In the genomic region with DNA sequence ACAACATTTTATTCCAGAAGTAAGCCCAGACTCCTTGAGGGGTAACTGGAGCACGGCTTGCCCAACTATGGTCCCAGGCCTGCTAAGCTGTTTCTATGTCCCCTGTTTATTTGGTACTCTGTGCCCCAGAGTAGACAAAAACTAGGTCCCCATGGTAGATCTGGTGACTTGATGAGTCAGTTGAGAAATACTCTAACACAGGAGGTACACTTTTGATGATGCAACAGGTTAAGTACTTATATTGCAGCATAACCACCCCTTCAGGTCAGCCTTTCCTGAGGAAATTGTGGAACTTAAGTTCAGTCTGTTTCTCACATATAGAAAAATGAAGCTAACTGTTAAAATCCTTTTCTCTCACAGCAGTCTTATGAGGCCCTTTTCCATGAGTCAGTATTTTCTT, we compare ENCODE assay signal across 8 cellular contexts. TPM values are rescaled to one million over a fixed set of nuclear protein-coding genes. Genes with fewer than 3 reads are reported as not detected.
DNase-seq lines count a peak whose midpoint lies in the region; ATAC-seq, FAIRE-seq and TF ChIP-seq lines count a peak whose summit lies in the region.

No MANE protein-coding gene starts in this region.

- no peak overlapping the region for H2BK12ac ChIP-seq in H9 (ENCODE audit: insufficient read length, low read depth, low read length)

- H4K91ac ChIP-seq in H9 (ENCODE audit: insufficient read length, low read depth, low read length), result no peak overlapping the region

- H3K27me3 Mint-ChIP-seq in H9 (ENCODE audit: low read depth), result no peaks in the 10 kb centered on the region

- no peaks in the 10 kb centered on the region for H3K79me1 ChIP-seq in H9 (ENCODE audit: insufficient read depth, low read depth, low read length, poor library complexity, severe bottlenecking)

- no peaks in the 10 kb centered on the region for H3K9me3 ChIP-seq in RWPE2 (ENCODE audit: severe bottlenecking)
- H3K9me3 ChIP-seq in gastrocnemius medialis, result no peaks in the 10 kb centered on the region
- H3K9me3 ChIP-seq in small intestine (ENCODE audit: control insufficient read depth, low read depth), result no peaks in the 10 kb centered on the region
- no peaks in the 10 kb centered on the region for H3K9me3 ChIP-seq in H9 (ENCODE audit: control insufficient read depth, low read depth, low read length)

- H3K27ac ChIP-seq in RWPE2 (ENCODE audit: poor library complexity, severe bottlenecking) (peak overlapping the region; percentile 98), gastrocnemius medialis (peak overlapping the region; percentile 82 to 93 (median 91)), small intestine (ENCODE audit: low read depth in 1 of 2, low read length in 1 of 2) (peak overlapping the region in 1 of 2 donors; percentile 28), H9 (ENCODE audit: insufficient read length, low read depth, low read length) (no peak overlapping the region)

- H3K18ac ChIP-seq in H9 (ENCODE audit: insufficient read length, low read depth, low read length), result no peak overlapping the region

- no peaks in the 10 kb centered on the region for H3K23me2 ChIP-seq in H9 (ENCODE audit: insufficient read length, low read depth, low read length, poor library complexity, severe bottlenecking)

- H2BK15ac ChIP-seq in H9 (ENCODE audit: low read depth, low read length), result no peak overlapping the region

- H2AFZ ChIP-seq in H9 (ENCODE audit: low read length), result no peak overlapping the region

- H3K4me1 ChIP-seq in RWPE2 (ENCODE audit: insufficient read depth, poor library complexity, severe bottlenecking) (peaks cover 43% of the 10 kb centered on the region), gastrocnemius medialis (peaks cover 33 to 42% of the 10 kb centered on the region in 2 donors), small intestine (ENCODE audit: control insufficient read depth in 2 of 2, insufficient read depth in 1 of 2, low read depth in 1 of 2, low read length in 1 of 2) (no peaks in the 10 kb centered on the region), H9 (ENCODE audit: insufficient read depth, low read length) (no peaks in the 10 kb centered on the region)

- no peak overlapping the region for H3K4me2 ChIP-seq in H9 (ENCODE audit: insufficient read depth, insufficient read length, low read length)

- no peak overlapping the region for H2BK5ac ChIP-seq in H9 (ENCODE audit: insufficient read length, low read length)

- no peak overlapping the region for H3K9ac ChIP-seq in H9 (ENCODE audit: extremely low read depth, insufficient read length, low read length)

- H2AK5ac ChIP-seq in H9 (ENCODE audit: insufficient read length, low read length), result no peak overlapping the region

- H3K27ac Mint-ChIP-seq in H9, result no peak overlapping the region

- intact Hi-C loops in gastrocnemius medialis (cut with DNase I; ENCODE audit: low total_unique reads), result loop anchor here (1.0 to 10.0 kb wide), 2 partner anchors 13 to 860 kb away; no protein-coding TSS in a partner anchor

- WGBS in small intestine, 3 donors, result 91 to 100% (median 97%) methylated on average over 1 of the region's 1 CpG
- no CpG with 5 or more reads among the region's 1 CpG for WGBS in H9 (ENCODE audit: extremely low coverage, insufficient read length, low lambda C conversion rate)

- TF ChIP-seq POLR2A in erythroblast (IDR thresholded peaks at IDR 0.05; ENCODE audit: low read length) (peak; percentile 10), gastrocnemius medialis (IDR thresholded peaks at IDR 0.05) (peak in 1 of 2 donors; percentile 31)

- no peaks in the 10 kb centered on the region for H4K20me1 ChIP-seq in H9 (ENCODE audit: control insufficient read depth, insufficient read depth, insufficient read length)

- H2BK20ac ChIP-seq in H9 (ENCODE audit: low read depth, low read length, poor library complexity, severe bottlenecking), result no peak overlapping the region

- H3K14ac ChIP-seq in H9 (ENCODE audit: insufficient read depth, low read length), result no peak overlapping the region

- no peaks in the 10 kb centered on the region for H3K79me2 ChIP-seq in H9 (ENCODE audit: insufficient read depth, low read length)

- in situ Hi-C loops in gastrocnemius medialis (cut with MboI; ENCODE audit: low sequenced_read_pairs in 4 of 4), result no loop called here

- no peak overlapping the region for H4K5ac ChIP-seq in H9 (ENCODE audit: insufficient read length, low read depth, low read length)

- peaks cover 8 to 55% (median 40%) of the 10 kb centered on the region in 3 experiments; a peak in 5 of 7 replicates for H3K36me3 Mint-ChIP-seq in H9 (ENCODE audit: insufficient read depth in 1 of 3, low read depth in 3 of 3)

- no peak overlapping the region for H3K4ac ChIP-seq in H9 (ENCODE audit: low read depth, low read length)

- H3K27me3 ChIP-seq in RWPE2 (ENCODE audit: insufficient read depth, poor library complexity, severe bottlenecking) (no peaks in the 10 kb centered on the region), gastrocnemius medialis (no peaks in the 10 kb centered on the region), small intestine (ENCODE audit: control insufficient read depth in 2 of 2, insufficient read depth in 2 of 2, low read length in 2 of 2) (no peaks in the 10 kb centered on the region), H9 (ENCODE audit: insufficient read depth, low read length) (no peaks in the 10 kb centered on the region)

- no peaks in the 10 kb centered on the region for H3K4me1 Mint-ChIP-seq in H9

- no peak overlapping the region for H3K56ac ChIP-seq in H9 (ENCODE audit: insufficient read length, low read depth, low read length)

- H2BK120ac ChIP-seq in H9 (ENCODE audit: low read depth, low read length, poor library complexity, severe bottlenecking), result no peak overlapping the region

- H3K36me3 ChIP-seq in RWPE2 (ENCODE audit: low read depth) (peaks cover 83% of the 10 kb centered on the region), gastrocnemius medialis (peaks cover 0 to 64% of the 10 kb centered on the region in 2 donors), small intestine (ENCODE audit: control insufficient read depth in 2 of 2, insufficient read depth in 2 of 2, low read length in 2 of 2) (peaks cover 12 to 28% of the 10 kb centered on the region in 2 donors)

- TF ChIP-seq CTCF in RWPE2 (IDR thresholded peaks at IDR 0.05; ENCODE audit: poor library complexity, severe bottlenecking) (no peak), gastrocnemius medialis (IDR thresholded peaks at IDR 0.05 in 4 of 5, conservative IDR thresholded peaks at IDR 0.05 in 1 of 5) (no peak), H9 (conservative IDR thresholded peaks at IDR 0.05) (no peak)

- peak; percentile 54 for DNase-seq in GM04503 (ENCODE audit: low read depth)
- DNase-seq in RWPE2 (ENCODE audit: low spot score), result no peak
- peak in 1 of 2 experiments; percentile 38 for DNase-seq in erythroblast (lab: John Stamatoyannopoulos, UW)
- peak; percentile 63 to 69 for DNase-seq in gastrocnemius medialis
- DNase-seq in small intestine, result no peak
- no peak for DNase-seq in H9
- DNase-seq in NCI-H524 treated with DMSO at 0.1 percent for 48 hours (lab: John Stamatoyannopoulos, UW), result no peak

- H3K4me3 ChIP-seq in RWPE2 (ENCODE audit: severe bottlenecking) (no peak overlapping the region), gastrocnemius medialis (no peak overlapping the region), small intestine (ENCODE audit: low read depth in 1 of 2, low read length in 2 of 2) (no peak overlapping the region)

- ATAC-seq in RWPE2 (ENCODE audit: low read depth), result peak; percentile 0
- peak; percentile 87 to 93 for ATAC-seq in gastrocnemius medialis
- ATAC-seq in HG03025 (IDR thresholded peaks at IDR 0.05; ENCODE audit: low FRiP score, unreplicated experiment), result no peak

- no peak overlapping the region for H4K8ac ChIP-seq in H9 (replicated peaks; ENCODE audit: insufficient read length, low read depth, low read length)

- no peak overlapping the region for H3T11ph ChIP-seq in H9 (ENCODE audit: low read length)

- FAIRE-seq in small intestine (lab: Jason Lieb, UNC), result no peak

- no peak overlapping the region for H3K4me3 Mint-ChIP-seq in H9

- H3K9me3 Mint-ChIP-seq in H9, result no peaks in the 10 kb centered on the region

- H3K23ac ChIP-seq in H9 (ENCODE audit: insufficient read length, low read depth, low read length), result no peak overlapping the region

RNA-seq across cellular contexts. Expression of a gene that starts 19.6 kb away (rescaled TPM):
- total RNA-seq in gastrocnemius medialis, result 1 to 10 TPM; 3.5 to 5.0 (median 4.7) TPM
- polyA plus RNA-seq in small intestine, result 1 to 10 TPM; 1.8 to 4.7 (median 2.4) TPM
- 19.5 and 21.1 TPM in 2 replicates for total RNA-seq in H9 (2021)

RNA-seq across cellular contexts. Expression of a gene that starts 26.6 kb away (rescaled TPM):
- total RNA-seq in gastrocnemius medialis (100 to 1,000 TPM in 3 of 4 donors, 10 to 100 TPM in 1; 93.3 to 174 (median 139) TPM), H9 (2021) (39.9 and 41.5 TPM in 2 replicates)
- polyA plus RNA-seq in small intestine, result 10 to 100 TPM; 13.2 to 64.8 (median 14.3) TPM

Comparison
In these comparisons a context has a peak if more than half of its experiments do, and no peak if none do; other contexts are left out.
1. DNase-seq: peak in GM04503 (single experiment) and gastrocnemius medialis (2 of 2); none in RWPE2 (single experiment), small intestine (single experiment), H9 (single experiment) and NCI-H524 treated with DMSO at 0.1 percent for 48 hours (single experiment).